ENCODE assay signal across 9 cellular contexts in genomic region chr10:84360634-84361365, GRCh38. TPM values are rescaled to one million over a fixed set of nuclear protein-coding genes. Genes with fewer than 3 reads are reported as not detected.
DNase-seq lines count a peak whose midpoint lies in the region; FAIRE-seq and TF ChIP-seq lines count a peak whose summit lies in the region.
"Had no signal": no experiment of that assay in that cellular context is flagged by ENCODE, and none has a peak within 500 bp of the region (broad histone marks: within the 10 kb centered on the region; RNA-seq: fewer than 3 reads in every experiment).

No MANE protein-coding gene starts in this region.

- H3K9me3 ChIP-seq in GM23248 (ENCODE audit: low read depth) (no peaks in the 10 kb centered on the region), small intestine (ENCODE audit: control insufficient read depth, low read depth) (no peaks in the 10 kb centered on the region)

- DNase-seq in GM23248 (peak; percentile 52), astrocyte of the cerebellum (ENCODE audit: low read depth) (no peak), iris pigment epithelial cell (ENCODE audit: low read depth) (peak; percentile 56), small intestine (peak; percentile 55), NCI-H526 (lab: John Stamatoyannopoulos, UW) (no peak), NCI-H2171 treated with DMSO at 0.1 percent for 48 hours (lab: John Stamatoyannopoulos, UW) (no peak)
- no peak for DNase-seq in stimulated activated CD4-positive, alpha-beta T cell treated with anti-CD3 and anti-CD28 coated beads, Interleukin-2, amount 100 ng/mL, for 48 hours
- DNase-seq in effector CD4-positive, alpha-beta T cell = no peak
- DNase-seq: NCI-H226 had no signal

- H3K9ac ChIP-seq in GM23248 = peak overlapping the region; percentile 64

- peak overlapping the region; percentile 66 for H2AFZ ChIP-seq in GM23248

- H3K4me2 ChIP-seq in GM23248 (ENCODE audit: unreplicated experiment) = peak overlapping the region; percentile 87

- no peak for TF ChIP-seq CTCF in astrocyte of the cerebellum (IDR thresholded peaks at IDR 0.05; ENCODE audit: low read depth, low read length, missing control alignments)

- H3K9me2 ChIP-seq in GM23248 (ENCODE audit: insufficient read depth) = no peaks in the 10 kb centered on the region

- H3K27me3 ChIP-seq in GM23248 (replicated peaks; ENCODE audit: insufficient read depth) = no peaks in the 10 kb centered on the region
- H3K27me3 ChIP-seq in small intestine (ENCODE audit: control insufficient read depth in 2 of 2, insufficient read depth in 2 of 2, low read length in 2 of 2) = no peaks in the 10 kb centered on the region

- H3K36me3 ChIP-seq in GM23248 (ENCODE audit: low read depth) (no peaks in the 10 kb centered on the region), small intestine (ENCODE audit: control insufficient read depth in 2 of 2, insufficient read depth in 2 of 2, low read length in 2 of 2) (no peaks in the 10 kb centered on the region)

- H3K4me3 ChIP-seq in GM23248 (peak overlapping the region; percentile 71), astrocyte of the cerebellum (ENCODE audit: low read depth, low read length) (peak overlapping the region; percentile 16), small intestine (ENCODE audit: low read depth in 1 of 2, low read length in 2 of 2) (no peak overlapping the region)

- H3K27ac ChIP-seq in GM23248 (peak overlapping the region; percentile 36), small intestine (ENCODE audit: low read depth in 1 of 2, low read length in 1 of 2) (peak overlapping the region; percentile 11 to 78)

- 22 to 26% methylated on average over 6 of the region's 6 CpGs for WGBS in GM23248 (ENCODE audit: low coverage in 1 of 2, low lambda C conversion rate in 2 of 2, missing lambda C conversion rate in 2 of 2), 2 experiments
- 25 to 39% (median 33%) methylated on average over 6 of the region's 6 CpGs for WGBS in small intestine, 3 donors

- peaks cover 9% of the 10 kb centered on the region; the same call in 1 of the 2 replicates for H3F3A ChIP-seq in GM23248 (ENCODE audit: insufficient read depth)

- FAIRE-seq in small intestine (lab: Jason Lieb, UNC) = no peak

- H3K4me1 ChIP-seq in GM23248 (ENCODE audit: insufficient read depth) (peaks cover 30% of the 10 kb centered on the region), small intestine (ENCODE audit: control insufficient read depth in 2 of 2, insufficient read depth in 1 of 2, low read depth in 1 of 2, low read length in 1 of 2) (peaks cover 2 to 4% of the 10 kb centered on the region in 2 donors)

- in situ Hi-C loops in GM23248 (cut with MboI) (no loop called here), astrocyte of the cerebellum (cut with HindIII; ENCODE audit: low sequenced_read_pairs) (no loop called here)

- peaks cover 98% of the 10 kb centered on the region for H3K79me2 ChIP-seq in GM23248 (ENCODE audit: insufficient read depth)

- no peaks in the 10 kb centered on the region for H4K20me1 ChIP-seq in GM23248 (ENCODE audit: insufficient read depth)

RNA-seq across cellular contexts. Expression of gene CCSER2, which starts 32.4 kb away (rescaled TPM):
- total RNA-seq in GM23248 (2014; rRNA removed; shearing (Covaris generic)) = 27.8 and 30.6 TPM in 2 replicates
- polyA plus RNA-seq in GM23248 (2016; fragmentation: Nextera tagmentation; extraction: Ambion mirVana) (76.8 and 78.1 TPM in 2 replicates), small intestine (10 to 100 TPM in 2 of 3 donors, 1 to 10 TPM in 1; 9.8 to 22.8 (median 20.0) TPM)

Comparison
In these comparisons a context has a peak if more than half of its experiments do, and no peak if none do; other contexts are left out.
1. DNase-seq: peak in GM23248 (single experiment), iris pigment epithelial cell (single experiment) and small intestine (single experiment); none in astrocyte of the cerebellum (single experiment), NCI-H526 (0 of 2), stimulated activated CD4-positive, alpha-beta T cell treated with anti-CD3 and anti-CD28 coated beads, Interleukin-2, amount 100 ng/mL, for 48 hours (0 of 2), effector CD4-positive, alpha-beta T cell (single experiment) and NCI-H2171 treated with DMSO at 0.1 percent for 48 hours (single experiment).
2. H3K4me3 ChIP-seq: peak in GM23248 (single experiment) and astrocyte of the cerebellum (single experiment); none in small intestine (0 of 2).